Comparison of ENCODE assay signal across 8 cellular contexts in genomic region chr10:121608669-121609190, GRCh38. TPM values are rescaled to one million over a fixed set of nuclear protein-coding genes. Genes with fewer than 3 reads are reported as not detected.
DNase-seq lines count a peak whose midpoint lies in the region; ATAC-seq and TF ChIP-seq lines count a peak whose summit lies in the region.

No MANE protein-coding gene starts in this region.

- peaks cover 0 to 8% (median 4%) of the 10 kb centered on the region in 4 donors for H3K4me1 Mint-ChIP-seq in CD4-positive, CD25-positive, alpha-beta regulatory T cell
- H3K4me1 Mint-ChIP-seq in activated naive CD8-positive, alpha-beta T cell treated with anti-CD3 and anti-CD28 coated beads, Interleukin-2, amount 10 ng/mL, durations not matched to agents 7 days and 5 days, result peaks cover 4% of the 10 kb centered on the region

- ATAC-seq in CD4-positive, CD25-positive, alpha-beta regulatory T cell (ENCODE audit: low read depth in 2 of 2), result peak; percentile 25 to 40
- ATAC-seq in GM19463 (IDR thresholded peaks at IDR 0.05; ENCODE audit: unreplicated experiment), result peak; percentile 84
- ATAC-seq in activated naive CD8-positive, alpha-beta T cell treated with anti-CD3 and anti-CD28 coated beads, Interleukin-2, amount 10 ng/mL, durations not matched to agents 7 days and 5 days (ENCODE audit: low read depth), result peak; percentile 58

- H3K9me3 ChIP-seq in CD4-positive, CD25-positive, alpha-beta regulatory T cell (ENCODE audit: control insufficient read depth in 2 of 2, low read length in 2 of 2), result no peaks in the 10 kb centered on the region
- H3K9me3 ChIP-seq in iPS-18a (ENCODE audit: control insufficient read depth, low read depth, low read length) (no peaks in the 10 kb centered on the region), spleen (no peaks in the 10 kb centered on the region)

- no peak overlapping the region for H3K9ac ChIP-seq in iPS-18a (ENCODE audit: low read length)

- no peak overlapping the region for H3K27ac Mint-ChIP-seq in CD4-positive, CD25-positive, alpha-beta regulatory T cell
- H3K27ac Mint-ChIP-seq in activated naive CD8-positive, alpha-beta T cell treated with anti-CD3 and anti-CD28 coated beads, Interleukin-2, amount 10 ng/mL, durations not matched to agents 7 days and 5 days, result no peak overlapping the region

- no peak overlapping the region for H3K27ac ChIP-seq in CD4-positive, CD25-positive, alpha-beta regulatory T cell (ENCODE audit: insufficient read depth, low read length, poor library complexity, severe bottlenecking)
- H3K27ac ChIP-seq in iPS-18a (ENCODE audit: low read length), result no peak overlapping the region
- H3K27ac ChIP-seq in spleen, result no peak overlapping the region

- H3K4me1 ChIP-seq in CD4-positive, CD25-positive, alpha-beta regulatory T cell (ENCODE audit: control insufficient read depth, insufficient read depth, low read length, poor library complexity, severe bottlenecking), result peaks cover 5% of the 10 kb centered on the region
- H3K4me1 ChIP-seq in iPS-18a (ENCODE audit: control insufficient read depth, low read depth, low read length) (no peaks in the 10 kb centered on the region), spleen (peaks cover 0 to 10% (median 6%) of the 10 kb centered on the region in 6 donors)

- peak in 2 of 3 donors; percentile 4 to 17 for DNase-seq in CD4-positive, CD25-positive, alpha-beta regulatory T cell
- DNase-seq in LoVo (ENCODE audit: low spot score) (peak; percentile 66), spleen (peak; percentile 68), amniotic stem cell (lab: John Stamatoyannopoulos, UW) (no peak), COLO829 (ENCODE audit: low spot score) (no peak)
- peak; percentile 65 for DNase-seq in activated naive CD8-positive, alpha-beta T cell treated with anti-CD3 and anti-CD28 coated beads, Interleukin-2, amount 10 ng/mL, durations not matched to agents 7 days and 5 days

- peak in 9 of 11 experiments; percentile 19 to 82 (median 62) for TF ChIP-seq CTCF in spleen (IDR thresholded peaks at IDR 0.05 in 8 of 11, conservative IDR thresholded peaks at IDR 0.05 in 3 of 11)

- no peaks in the 10 kb centered on the region for H3K36me3 ChIP-seq in CD4-positive, CD25-positive, alpha-beta regulatory T cell (ENCODE audit: control insufficient read depth, insufficient read depth, low read length)
- H3K36me3 ChIP-seq in iPS-18a (ENCODE audit: control insufficient read depth, low read depth, low read length) (no peaks in the 10 kb centered on the region), spleen (no peaks in the 10 kb centered on the region)

- H3K27me3 ChIP-seq in CD4-positive, CD25-positive, alpha-beta regulatory T cell (ENCODE audit: control insufficient read depth, insufficient read depth, low read length), result no peaks in the 10 kb centered on the region
- H3K27me3 ChIP-seq in iPS-18a (ENCODE audit: control insufficient read depth, insufficient read depth, low read length) (peaks cover 8% of the 10 kb centered on the region), spleen (replicated peaks in 1 of 7) (peaks cover 0 to 69% (median 14%) of the 10 kb centered on the region in 7 donors)

- H3K9me3 Mint-ChIP-seq in CD4-positive, CD25-positive, alpha-beta regulatory T cell, result peaks cover 0 to 3% (median 0%) of the 10 kb centered on the region in 7 donors
- no peaks in the 10 kb centered on the region for H3K9me3 Mint-ChIP-seq in activated naive CD8-positive, alpha-beta T cell treated with anti-CD3 and anti-CD28 coated beads, Interleukin-2, amount 10 ng/mL, durations not matched to agents 7 days and 5 days

- H3K27me3 Mint-ChIP-seq in CD4-positive, CD25-positive, alpha-beta regulatory T cell, result peaks cover 34% of the 10 kb centered on the region
- H3K27me3 Mint-ChIP-seq in activated naive CD8-positive, alpha-beta T cell treated with anti-CD3 and anti-CD28 coated beads, Interleukin-2, amount 10 ng/mL, durations not matched to agents 7 days and 5 days, result peaks cover 11% of the 10 kb centered on the region

- POLR2A ChIA-PET in activated naive CD8-positive, alpha-beta T cell treated with anti-CD3 and anti-CD28 coated beads, Interleukin-2, amount 10 ng/mL, durations not matched to agents 7 days and 5 days (lab: Charles Lee), result no interaction called here

- no peaks in the 10 kb centered on the region for H3K36me3 Mint-ChIP-seq in CD4-positive, CD25-positive, alpha-beta regulatory T cell
- H3K36me3 Mint-ChIP-seq in activated naive CD8-positive, alpha-beta T cell treated with anti-CD3 and anti-CD28 coated beads, Interleukin-2, amount 10 ng/mL, durations not matched to agents 7 days and 5 days, result no peaks in the 10 kb centered on the region

- no peak for TF ChIP-seq POLR2A in spleen (IDR thresholded peaks at IDR 0.05)

- no peak overlapping the region for H3K4me3 Mint-ChIP-seq in CD4-positive, CD25-positive, alpha-beta regulatory T cell
- H3K4me3 Mint-ChIP-seq in activated naive CD8-positive, alpha-beta T cell treated with anti-CD3 and anti-CD28 coated beads, Interleukin-2, amount 10 ng/mL, durations not matched to agents 7 days and 5 days, result no peak overlapping the region

- whole genome bisulfite sequencing in spleen, 5 donors, result 8 to 22% (median 14%) methylated on average over 30 to 53 of the region's 53 CpGs

- H3K4me3 ChIP-seq in CD4-positive, CD25-positive, alpha-beta regulatory T cell (ENCODE audit: low read depth, low read length), result no peak overlapping the region
- H3K4me3 ChIP-seq in iPS-18a (ENCODE audit: low read length) (peak overlapping the region; percentile 33), spleen (peak overlapping the region in 3 of 8 donors; percentile 10 to 39 (median 19))

- intact Hi-C loops in spleen (cut with DNase I; ENCODE audit: low total_unique reads), result no loop called here

RNA-seq across cellular contexts. Expression of gene FGFR2, which starts 10.5 kb away (rescaled TPM):
- total RNA-seq in CD4-positive, CD25-positive, alpha-beta regulatory T cell, result 3.1 TPM
- polyA plus RNA-seq in CD4-positive, CD25-positive, alpha-beta regulatory T cell, result under 1 TPM; 0.32 to 0.63 (median 0.49) TPM
- total RNA-seq in activated naive CD8-positive, alpha-beta T cell treated with anti-CD3 and anti-CD28 coated beads, Interleukin-2, amount 10 ng/mL, durations not matched to agents 7 days and 5 days, result 1 to 10 TPM in 1 of 2 experiments, under 1 TPM in 1; 0.89 to 1.1 TPM
- 1 to 10 TPM in 3 of 7 donors, under 1 TPM in 4; 0.33 to 1.8 (median 0.94) TPM for total RNA-seq in spleen
- under 1 TPM; 0.24 to 0.99 (median 0.35) TPM for polyA plus RNA-seq in spleen

Comparison
In these comparisons a context has a peak if more than half of its experiments do, and no peak if none do; other contexts are left out.
1. ATAC-seq: peak in every context shown above with its lines; median percentile 84 in GM19463; 58 in activated naive CD8-positive, alpha-beta T cell treated with anti-CD3 and anti-CD28 coated beads, Interleukin-2, amount 10 ng/mL, durations not matched to agents 7 days and 5 days; 32 in CD4-positive, CD25-positive, alpha-beta regulatory T cell.
2. DNase-seq: peak in CD4-positive, CD25-positive, alpha-beta regulatory T cell (2 of 3), LoVo (single experiment), activated naive CD8-positive, alpha-beta T cell treated with anti-CD3 and anti-CD28 coated beads, Interleukin-2, amount 10 ng/mL, durations not matched to agents 7 days and 5 days (single experiment) and spleen (single experiment); none in amniotic stem cell (single experiment) and COLO829 (single experiment).